In the genomic region with DNA sequence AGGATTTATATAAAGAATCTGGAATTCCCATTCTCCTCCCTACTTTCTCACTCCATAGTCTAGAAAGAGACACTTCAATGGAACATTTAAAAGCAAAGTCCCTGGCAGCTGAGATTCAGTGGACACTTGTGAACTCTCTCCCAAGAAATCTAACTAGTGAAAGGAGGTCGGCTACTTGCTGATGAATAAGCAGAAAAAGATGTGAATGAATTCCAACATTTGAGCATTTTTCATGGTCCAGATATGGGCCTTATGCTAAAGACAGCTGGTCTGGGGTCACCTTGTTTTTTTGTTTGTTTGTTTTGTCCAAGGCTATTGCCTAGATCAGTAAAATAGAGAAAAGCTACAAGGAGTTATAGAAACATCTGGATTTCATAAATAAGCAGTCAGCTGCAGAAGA, we compare ENCODE assay signal across 15 cellular contexts.
DNase-seq lines count a peak whose midpoint lies in the region; ATAC-seq and TF ChIP-seq lines count a peak whose summit lies in the region.
"Had no signal": no experiment of that assay in that cellular context is flagged by ENCODE, and none has a peak within 500 bp of the region (broad histone marks: within the 10 kb centered on the region; RNA-seq: fewer than 3 reads in every experiment).

No MANE protein-coding gene starts in this region.

- H3K27me3 Mint-ChIP-seq in HFFc6 (ENCODE audit: insufficient read depth), result no peaks in the 10 kb centered on the region
- H3K27me3 Mint-ChIP-seq in activated T-cell treated with anti-CD3 and anti-CD28 coated beads, Interleukin-2, amount 50 U/mL, for 72 hours (ENCODE audit: low read depth), result no peaks in the 10 kb centered on the region
- H3K27me3 Mint-ChIP-seq: CD8-positive, alpha-beta memory T cell had no signal

- H3K36me3 Mint-ChIP-seq in HFFc6 (ENCODE audit: low read depth), result no peaks in the 10 kb centered on the region
- no peaks in the 10 kb centered on the region for H3K36me3 Mint-ChIP-seq in activated T-cell treated with anti-CD3 and anti-CD28 coated beads, Interleukin-2, amount 50 U/mL, for 72 hours (ENCODE audit: insufficient read depth in 2 of 2)
- H3K36me3 Mint-ChIP-seq: CD8-positive, alpha-beta memory T cell had no signal

- peak; percentile 18 for DNase-seq in AG10803 (ENCODE audit: low read depth)
- peak; percentile 14 for DNase-seq in HFFc6
- peak; percentile 52 for DNase-seq in adipocyte (ENCODE audit: low read depth)
- DNase-seq in iris pigment epithelial cell (ENCODE audit: low read depth), result peak; percentile 38
- DNase-seq in NCI-H2171 (lab: John Stamatoyannopoulos, UW), result no peak
- no peak for DNase-seq in COLO829 (ENCODE audit: low spot score)
- DNase-seq in activated T-cell treated with anti-CD3 and anti-CD28 coated beads, Interleukin-2, amount 50 U/mL, for 72 hours, result no peak
- DNase-seq: AML-193; CD8-positive, alpha-beta memory T cell; DMS79; GDM1; H9 had no signal

- H3K4me3 ChIP-seq in AG10803 (ENCODE audit: low read length), result no peak overlapping the region
- H3K4me3 ChIP-seq in adipocyte (ENCODE audit: low read length), result no peak overlapping the region
- H3K4me3 ChIP-seq: BLaER1, GM23338 had no signal

- no peak overlapping the region for H3K27ac Mint-ChIP-seq in HFFc6
- no peak overlapping the region for H3K27ac Mint-ChIP-seq in activated T-cell treated with anti-CD3 and anti-CD28 coated beads, Interleukin-2, amount 50 U/mL, for 72 hours
- H3K27ac Mint-ChIP-seq: CD8-positive, alpha-beta memory T cell; GM23338 had no signal

- no peaks in the 10 kb centered on the region; the same call in 1 of the 2 replicates for H3K9me3 Mint-ChIP-seq in HFFc6
- peaks cover 0 to 4% of the 10 kb centered on the region in 2 donors for H3K9me3 Mint-ChIP-seq in activated T-cell treated with anti-CD3 and anti-CD28 coated beads, Interleukin-2, amount 50 U/mL, for 72 hours
- H3K9me3 Mint-ChIP-seq: GM23338, H9 had no signal

- TF ChIP-seq CTCF in AG10803 (conservative IDR thresholded peaks at IDR 0.05; ENCODE audit: low read length), result no peak
- no peak for TF ChIP-seq CTCF in HFFc6 (IDR thresholded peaks at IDR 0.05)

- peaks cover 13% of the 10 kb centered on the region for H3K4me1 ChIP-seq in adipocyte (ENCODE audit: control insufficient read depth, insufficient read depth, low read length)
- H3K4me1 ChIP-seq: BLaER1 had no signal

- H3K27me3 ChIP-seq in adipocyte (replicated peaks; ENCODE audit: control insufficient read depth, insufficient read depth, low read length), result no peaks in the 10 kb centered on the region
- H3K27me3 ChIP-seq: BLaER1 had no signal

- H3K4me1 Mint-ChIP-seq in HFFc6 (ENCODE audit: low read depth), result peaks cover 36% of the 10 kb centered on the region
- H3K4me1 Mint-ChIP-seq in activated T-cell treated with anti-CD3 and anti-CD28 coated beads, Interleukin-2, amount 50 U/mL, for 72 hours (ENCODE audit: low read depth), result no peaks in the 10 kb centered on the region
- H3K4me1 Mint-ChIP-seq: CD8-positive, alpha-beta memory T cell had no signal

- no peaks in the 10 kb centered on the region for H3K36me3 ChIP-seq in adipocyte (ENCODE audit: control insufficient read depth, insufficient read depth, low read length, severe bottlenecking)
- H3K36me3 ChIP-seq: BLaER1 had no signal

- no peak overlapping the region; the same call in 1 of the 2 replicates for H3K4me3 Mint-ChIP-seq in HFFc6
- H3K4me3 Mint-ChIP-seq in activated T-cell treated with anti-CD3 and anti-CD28 coated beads, Interleukin-2, amount 50 U/mL, for 72 hours, result no peak overlapping the region
- H3K4me3 Mint-ChIP-seq: CD8-positive, alpha-beta memory T cell; GM23338; H9 had no signal

- no peaks in the 10 kb centered on the region for H3K9me3 ChIP-seq in adipocyte (ENCODE audit: control insufficient read depth, low read length)
- H3K9me3 ChIP-seq: BLaER1 had no signal

- ATAC-seq in activated T-cell treated with anti-CD3 and anti-CD28 coated beads, Interleukin-2, amount 50 U/mL, for 72 hours (replicated peaks in 1 of 2), result no peak
- no peak for ATAC-seq in GM21528 (IDR thresholded peaks at IDR 0.05; ENCODE audit: low FRiP score, unreplicated experiment)
- ATAC-seq: GM23338 had no signal

- H3K9ac ChIP-seq in adipocyte (ENCODE audit: low read length), result no peak overlapping the region
- H3K9ac ChIP-seq: BLaER1 had no signal

Comparison
In these comparisons a context has a peak if more than half of its experiments do, and no peak if none do; other contexts are left out.
1. DNase-seq: peak in AG10803 (single experiment), HFFc6 (single experiment), adipocyte (single experiment) and iris pigment epithelial cell (single experiment); none in NCI-H2171 (single experiment), COLO829 (single experiment) and activated T-cell treated with anti-CD3 and anti-CD28 coated beads, Interleukin-2, amount 50 U/mL, for 72 hours (0 of 2).